ENCODE assay signal across 14 cellular contexts in the genomic region with DNA sequence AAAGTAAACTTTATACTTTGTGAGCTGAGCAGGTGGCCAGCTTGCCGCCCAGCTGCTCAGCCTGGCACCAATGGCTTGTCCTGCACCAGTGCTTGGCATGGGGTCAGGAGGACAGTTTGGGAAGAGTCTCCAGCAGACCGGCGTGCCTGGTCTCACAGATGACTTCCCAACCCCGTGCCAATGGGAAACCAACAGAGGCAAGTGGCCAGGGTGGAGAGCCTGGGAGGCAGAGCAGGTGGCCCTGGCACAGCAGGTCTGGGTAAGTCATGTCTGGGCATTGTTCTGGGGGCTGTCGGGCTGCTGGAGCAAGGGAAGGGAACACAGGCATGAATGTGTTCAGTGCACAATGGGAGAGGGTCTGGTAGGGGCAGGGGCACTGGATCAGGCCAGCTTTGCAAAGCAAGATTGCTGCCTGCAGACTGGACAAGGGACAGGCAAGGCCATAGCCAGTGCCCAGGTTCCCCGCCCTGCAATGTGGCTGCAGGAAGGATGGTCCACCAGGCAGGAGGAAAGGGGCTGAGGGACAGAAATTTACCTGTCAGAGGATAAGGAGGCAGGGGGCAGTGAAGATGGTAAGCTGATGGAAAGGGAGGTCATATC.
"Had no signal": no experiment of that assay in that cellular context is flagged by ENCODE, and none has a peak within 500 bp of the region (broad histone marks: within the 10 kb centered on the region; RNA-seq: fewer than 3 reads in every experiment).

No MANE protein-coding gene starts in this region.

- DNase-seq: activated CD4-positive, alpha-beta T cell treated with anti-CD3 and anti-CD28 coated beads, Interleukin-2, amount 10 ng/mL, durations not matched to agents 24 days and 14 days; activated CD4-positive, CD25-positive, alpha-beta regulatory T cell; activated naive CD4-positive, alpha-beta T cell; activated naive CD8-positive, alpha-beta T cell treated with anti-CD3 and anti-CD28 coated beads, Interleukin-2, amount 10 ng/mL, durations not matched to agents 7 days and 5 days; dermis blood vessel endothelial cell; heart left ventricle; left cardiac atrium; retina; stimulated activated CD4-positive, alpha-beta T cell treated with anti-CD3 and anti-CD28 coated beads, Interleukin-2, amount 100 ng/mL, for 48 hours; stimulated activated naive B cell treated with anti-CD40 and anti-IgM and Interleukin-4, amounts not matched to agents 10 μg/mL and 1 μg/mL and 100 μg/mL, for 72 hours; thyroid gland; uterus had no signal

- H3K9me3 Mint-ChIP-seq: activated CD4-positive, alpha-beta T cell treated with anti-CD3 and anti-CD28 coated beads, Interleukin-2, amount 10 ng/mL, durations not matched to agents 24 days and 14 days; activated naive CD8-positive, alpha-beta T cell treated with anti-CD3 and anti-CD28 coated beads, Interleukin-2, amount 10 ng/mL, durations not matched to agents 7 days and 5 days; activated T-helper 1 cell treated with anti-CD3 and anti-CD28 coated beads, Interleukin-12 subunit alpha, Interleukin-12 subunit beta, Interleukin-2, Interleukin-4 antibody, amounts not matched to agents 30 ng/mL and 10 ng/mL and 1 ng/mL, durations not matched to agents 14 hours and 24 hours and 36 hours; neural crest cell; stimulated activated naive B cell treated with anti-CD40 and anti-IgM and Interleukin-4, amounts not matched to agents 10 μg/mL and 1 μg/mL and 100 μg/mL, for 72 hours had no signal

- H3K36me3 Mint-ChIP-seq: activated naive CD8-positive, alpha-beta T cell treated with anti-CD3 and anti-CD28 coated beads, Interleukin-2, amount 10 ng/mL, durations not matched to agents 7 days and 5 days; stimulated activated naive B cell treated with anti-CD40 and anti-IgM and Interleukin-4, amounts not matched to agents 10 μg/mL and 1 μg/mL and 100 μg/mL, for 72 hours had no signal

- H3K27ac Mint-ChIP-seq: activated CD4-positive, alpha-beta T cell treated with anti-CD3 and anti-CD28 coated beads, Interleukin-2, amount 10 ng/mL, durations not matched to agents 24 days and 14 days; activated naive CD8-positive, alpha-beta T cell treated with anti-CD3 and anti-CD28 coated beads, Interleukin-2, amount 10 ng/mL, durations not matched to agents 7 days and 5 days; activated T-helper 1 cell treated with anti-CD3 and anti-CD28 coated beads, Interleukin-12 subunit alpha, Interleukin-12 subunit beta, Interleukin-2, Interleukin-4 antibody, amounts not matched to agents 30 ng/mL and 10 ng/mL and 1 ng/mL, durations not matched to agents 14 hours and 24 hours and 36 hours; stimulated activated naive B cell treated with anti-CD40 and anti-IgM and Interleukin-4, amounts not matched to agents 10 μg/mL and 1 μg/mL and 100 μg/mL, for 72 hours had no signal

- H3K4me3 Mint-ChIP-seq: activated CD4-positive, alpha-beta T cell treated with anti-CD3 and anti-CD28 coated beads, Interleukin-2, amount 10 ng/mL, durations not matched to agents 24 days and 14 days; activated naive CD8-positive, alpha-beta T cell treated with anti-CD3 and anti-CD28 coated beads, Interleukin-2, amount 10 ng/mL, durations not matched to agents 7 days and 5 days; activated T-helper 1 cell treated with anti-CD3 and anti-CD28 coated beads, Interleukin-12 subunit alpha, Interleukin-12 subunit beta, Interleukin-2, Interleukin-4 antibody, amounts not matched to agents 30 ng/mL and 10 ng/mL and 1 ng/mL, durations not matched to agents 14 hours and 24 hours and 36 hours; neural crest cell; stimulated activated naive B cell treated with anti-CD40 and anti-IgM and Interleukin-4, amounts not matched to agents 10 μg/mL and 1 μg/mL and 100 μg/mL, for 72 hours had no signal

- ATAC-seq: left cardiac atrium; stimulated activated naive B cell treated with anti-CD40 and anti-IgM and Interleukin-4, amounts not matched to agents 10 μg/mL and 1 μg/mL and 100 μg/mL, for 72 hours had no signal

- H3K4me1 Mint-ChIP-seq: activated naive CD8-positive, alpha-beta T cell treated with anti-CD3 and anti-CD28 coated beads, Interleukin-2, amount 10 ng/mL, durations not matched to agents 7 days and 5 days had no signal
